10 cellular contexts compared by ENCODE assay signal in the genomic region with DNA sequence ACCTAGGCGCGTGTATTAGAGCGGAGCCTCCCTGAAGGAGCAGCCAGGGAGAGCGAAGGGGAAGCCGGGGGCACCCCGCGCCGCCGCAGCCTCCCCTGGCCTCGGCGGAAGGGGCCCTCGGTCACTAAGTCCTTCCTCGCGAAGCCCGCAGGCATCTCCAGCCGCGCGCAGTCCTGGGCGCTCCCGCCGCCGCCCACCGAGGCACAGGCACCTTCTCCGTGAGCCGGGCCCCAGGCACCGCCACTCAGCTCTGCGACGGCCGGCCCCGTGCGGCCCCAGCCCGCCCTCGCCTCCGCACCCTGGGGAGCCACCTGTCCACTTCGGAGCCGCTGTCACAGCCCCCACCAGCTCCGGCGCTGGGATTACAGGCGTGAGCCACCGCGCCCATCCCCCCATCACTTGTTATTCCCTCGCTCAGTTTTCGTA.
DNase-seq lines count a peak whose midpoint lies in the region; ATAC-seq and TF ChIP-seq lines count a peak whose summit lies in the region.
"Had no signal": no experiment of that assay in that cellular context is flagged by ENCODE, and none has a peak within 500 bp of the region (broad histone marks: within the 10 kb centered on the region; RNA-seq: fewer than 3 reads in every experiment).

No MANE protein-coding gene starts in this region.

- CTCF ChIA-PET in CD4-positive, alpha-beta memory T cell (lab: Charles Lee; ENCODE audit: partially characterized antibody): no interaction called here

- H3K36me3 Mint-ChIP-seq in nephron (ENCODE audit: low read depth) (no peaks in the 10 kb centered on the region), T-helper 17 cell (ENCODE audit: low read depth) (peaks cover 6% of the 10 kb centered on the region)
- H3K36me3 Mint-ChIP-seq in CD4-positive, alpha-beta memory T cell: no peaks in the 10 kb centered on the region

- peaks cover 56% of the 10 kb centered on the region for H3K27me3 Mint-ChIP-seq in nephron (ENCODE audit: low read depth)
- peaks cover 34 to 44% of the 10 kb centered on the region in 2 donors for H3K27me3 Mint-ChIP-seq in CD4-positive, alpha-beta memory T cell
- peaks cover 62% of the 10 kb centered on the region for H3K27me3 Mint-ChIP-seq in T-helper 17 cell

- peak overlapping the region; percentile 57 for H3K4me3 ChIP-seq in left ventricle myocardium inferior
- peak overlapping the region; percentile 41 to 53 (median 44) for H3K4me3 ChIP-seq in esophagus muscularis mucosa
- H3K4me3 ChIP-seq in CD4-positive, alpha-beta memory T cell (ENCODE audit: low read length in 2 of 2): no peak overlapping the region
- H3K4me3 ChIP-seq: body of pancreas had no signal

- no peak overlapping the region for H3K27ac ChIP-seq in left ventricle myocardium inferior (replicated peaks)
- H3K27ac ChIP-seq in esophagus muscularis mucosa (replicated peaks in 1 of 4): no peak overlapping the region
- H3K27ac ChIP-seq in CD4-positive, alpha-beta memory T cell (ENCODE audit: low read depth, low read length): no peak overlapping the region
- H3K27ac ChIP-seq: body of pancreas had no signal

- H3K4me1 Mint-ChIP-seq in nephron (peaks cover 22% of the 10 kb centered on the region), T-helper 17 cell (peaks cover 4% of the 10 kb centered on the region)
- peaks cover 0 to 5% (median 0%) of the 10 kb centered on the region in 4 donors for H3K4me1 Mint-ChIP-seq in CD4-positive, alpha-beta memory T cell

- H3K27me3 ChIP-seq in left ventricle myocardium inferior (ENCODE audit: low read depth) (peaks cover 70% of the 10 kb centered on the region), esophagus muscularis mucosa (peaks cover 0 to 25% (median 8%) of the 10 kb centered on the region in 4 donors)
- H3K27me3 ChIP-seq in CD4-positive, alpha-beta memory T cell (ENCODE audit: insufficient read depth, low read length): peaks cover 20% of the 10 kb centered on the region

- H3K36me3 ChIP-seq in left ventricle myocardium inferior (no peaks in the 10 kb centered on the region), esophagus muscularis mucosa (no peaks in the 10 kb centered on the region)
- no peaks in the 10 kb centered on the region for H3K36me3 ChIP-seq in CD4-positive, alpha-beta memory T cell (ENCODE audit: insufficient read depth, low read length)

- POLR2A ChIA-PET in CD4-positive, alpha-beta memory T cell (lab: Charles Lee; ENCODE audit: partially characterized antibody): no interaction called here

- peaks cover 12% of the 10 kb centered on the region for H3K9me3 ChIP-seq in left ventricle myocardium inferior (replicated peaks)
- peaks cover 0 to under 1% (median 0%) of the 10 kb centered on the region in 4 donors for H3K9me3 ChIP-seq in esophagus muscularis mucosa
- no peaks in the 10 kb centered on the region for H3K9me3 ChIP-seq in CD4-positive, alpha-beta memory T cell (ENCODE audit: control insufficient read depth in 1 of 2, low read length in 2 of 2)
- H3K9me3 ChIP-seq in T-helper 17 cell (ENCODE audit: control insufficient read depth, low read length, poor library complexity, severe bottlenecking): no peaks in the 10 kb centered on the region

- H3K4me3 Mint-ChIP-seq in nephron (peak overlapping the region; percentile 69 to 73 (median 71)), T-helper 17 cell (no peak overlapping the region)
- peak overlapping the region in 1 of 8 donors; percentile 58 for H3K4me3 Mint-ChIP-seq in CD4-positive, alpha-beta memory T cell
- H3K4me3 Mint-ChIP-seq: activated T-cell treated with anti-CD3 and anti-CD28 coated beads, Interleukin-2, amount 50 U/mL, for 24 hours had no signal

- no peak for DNase-seq in left ventricle myocardium inferior
- no peak for DNase-seq in left ventricle myocardium superior
- DNase-seq in esophagus muscularis mucosa (ENCODE audit: extremely low spot score): no peak
- no peak for DNase-seq in CD4-positive, alpha-beta memory T cell
- DNase-seq in cortex of kidney (lab: John Stamatoyannopoulos, UW): no peak
- no peak for DNase-seq in T-helper 17 cell
- DNase-seq: activated T-cell treated with anti-CD3 and anti-CD28 coated beads, Interleukin-2, amount 50 U/mL, for 24 hours; body of pancreas had no signal

- no peak for TF ChIP-seq EP300 in esophagus muscularis mucosa (IDR thresholded peaks at IDR 0.05)

- TF ChIP-seq POLR2A in esophagus muscularis mucosa (IDR thresholded peaks at IDR 0.05; ENCODE audit: low read depth): no peak

- H3K4me1 ChIP-seq in left ventricle myocardium inferior (peaks cover 4% of the 10 kb centered on the region), esophagus muscularis mucosa (peaks cover 0 to 25% (median 19%) of the 10 kb centered on the region in 4 donors)
- no peaks in the 10 kb centered on the region for H3K4me1 ChIP-seq in CD4-positive, alpha-beta memory T cell (ENCODE audit: insufficient read depth, low read length)

- ATAC-seq in left ventricle myocardium superior (no peak), GM18867 (IDR thresholded peaks at IDR 0.05; ENCODE audit: unreplicated experiment) (no peak), T-helper 17 cell (no peak)
- ATAC-seq: body of pancreas had no signal

- WGBS in esophagus muscularis mucosa: 6% methylated on average over 29 of the region's 43 CpGs

- H3K27ac Mint-ChIP-seq in nephron (no peak overlapping the region), T-helper 17 cell (no peak overlapping the region)
- H3K27ac Mint-ChIP-seq in CD4-positive, alpha-beta memory T cell: no peak overlapping the region
- H3K27ac Mint-ChIP-seq: activated T-cell treated with anti-CD3 and anti-CD28 coated beads, Interleukin-2, amount 50 U/mL, for 24 hours had no signal

- H3K9me3 Mint-ChIP-seq in nephron: peaks cover 11% of the 10 kb centered on the region
- H3K9me3 Mint-ChIP-seq in CD4-positive, alpha-beta memory T cell: peaks cover 0 to 23% (median 12%) of the 10 kb centered on the region in 8 donors

- no peak for TF ChIP-seq CTCF in left ventricle myocardium inferior (IDR thresholded peaks at IDR 0.05; ENCODE audit: borderline replicate concordance)
- no peak for TF ChIP-seq CTCF in esophagus muscularis mucosa (IDR thresholded peaks at IDR 0.05)
- TF ChIP-seq CTCF in nephron (IDR thresholded peaks at IDR 0.05; ENCODE audit: unreplicated experiment in 3 of 3): no peak

- intact Hi-C loops in left ventricle myocardium inferior (cut with micrococcal nuclease): no loop called here
- intact Hi-C loops in left ventricle myocardium superior (cut with micrococcal nuclease): no loop called here
- intact Hi-C loops in esophagus muscularis mucosa (cut with DNase I): no loop called here
- intact Hi-C loops in CD4-positive, alpha-beta memory T cell (cut with micrococcal nuclease): no loop called here

Comparison
In these comparisons a context has a peak if more than half of its experiments do, and no peak if none do; other contexts are left out.
1. H3K4me3 ChIP-seq: peak in left ventricle myocardium inferior (single experiment) and esophagus muscularis mucosa (4 of 4); none in CD4-positive, alpha-beta memory T cell (0 of 2).